In genomic region chr7:101363734-101364374, GRCh38 we compare ENCODE assay signal across 1 cellular context.
TF ChIP-seq lines count a peak whose summit lies in the region.

No MANE protein-coding gene starts in this region.

TF ChIP-seq in HepG2, 621 proteins besides CTCF, POLR2A, EP300 and RAD21 (continued from another document and continues in another):
- TF ChIP-seq, protein P1, sequence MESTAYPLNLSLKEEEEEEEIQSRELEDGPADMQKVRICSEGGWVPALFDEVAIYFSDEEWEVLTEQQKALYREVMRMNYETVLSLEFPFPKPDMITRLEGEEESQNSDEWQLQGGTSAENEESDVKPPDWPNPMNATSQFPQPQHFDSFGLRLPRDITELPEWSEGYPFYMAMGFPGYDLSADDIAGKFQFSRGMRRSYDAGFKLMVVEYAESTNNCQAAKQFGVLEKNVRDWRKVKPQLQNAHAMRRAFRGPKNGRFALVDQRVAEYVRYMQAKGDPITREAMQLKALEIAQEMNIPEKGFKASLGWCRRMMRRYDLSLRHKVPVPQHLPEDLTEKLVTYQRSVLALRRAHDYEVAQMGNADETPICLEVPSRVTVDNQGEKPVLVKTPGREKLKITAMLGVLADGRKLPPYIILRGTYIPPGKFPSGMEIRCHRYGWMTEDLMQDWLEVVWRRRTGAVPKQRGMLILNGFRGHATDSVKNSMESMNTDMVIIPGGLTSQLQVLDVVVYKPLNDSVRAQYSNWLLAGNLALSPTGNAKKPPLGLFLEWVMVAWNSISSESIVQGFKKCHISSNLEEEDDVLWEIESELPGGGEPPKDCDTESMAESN (CRISPR knock-in tag; conservative IDR thresholded peaks at IDR 0.05): 0 out of 2 replicates have a peak, but pooled peaks have one; percentile 45
- TF ChIP-seq ZNF652 (CRISPR knock-in tag; IDR thresholded peaks at IDR 0.05; ENCODE audit: borderline replicate concordance, low read depth) (no peak), ARNTL (CRISPR knock-in tag; IDR thresholded peaks at IDR 0.05) (no peak), ZNF776 (CRISPR knock-in tag; IDR thresholded peaks at IDR 0.05) (no peak), ZNF850 (CRISPR knock-in tag; conservative IDR thresholded peaks at IDR 0.05) (no peak), ZBTB39 (CRISPR knock-in tag; IDR thresholded peaks at IDR 0.05) (no peak), NR2F1 (CRISPR knock-in tag; IDR thresholded peaks at IDR 0.05) (peak in 1 of 2 experiments; percentile 37; a peak in 1 of 4 replicates), ZNF749 (CRISPR knock-in tag; IDR thresholded peaks at IDR 0.05; ENCODE audit: borderline replicate concordance) (no peak), NFATC3 (CRISPR knock-in tag; IDR thresholded peaks at IDR 0.05) (peak; percentile 69; the same call in 1 of the 2 replicates), KDM5B (CRISPR knock-in tag; IDR thresholded peaks at IDR 0.05; ENCODE audit: borderline replicate concordance) (peak; percentile 72; the same call in 1 of the 2 replicates), ZSCAN22 (CRISPR knock-in tag; IDR thresholded peaks at IDR 0.05) (no peak), ZNF678 (CRISPR knock-in tag; IDR thresholded peaks at IDR 0.05) (no peak), ZNF446 (CRISPR knock-in tag; IDR thresholded peaks at IDR 0.05) (no peak), HNRNPL (IDR thresholded peaks at IDR 0.05; ENCODE audit: low read depth, low read length) (no peak), PRDM10 (CRISPR knock-in tag; IDR thresholded peaks at IDR 0.05; ENCODE audit: low read depth) (no peak), NFE2L2 (IDR thresholded peaks at IDR 0.05; ENCODE audit: low read length) (no peak), BRD4 (CRISPR knock-in tag; IDR thresholded peaks at IDR 0.05) (0 out of 2 replicates have a peak, but pooled peaks have one; percentile 40), ZBTB7A (CRISPR knock-in tag; IDR thresholded peaks at IDR 0.05) (no peak; the same call in 1 of the 2 replicates), HIVEP1 (CRISPR knock-in tag; IDR thresholded peaks at IDR 0.05) (no peak; the same call in 1 of the 2 replicates), ASH2L (IDR thresholded peaks at IDR 0.05; ENCODE audit: insufficient read length, low read depth, low read length) (peak; percentile 19), REL (CRISPR knock-in tag; conservative IDR thresholded peaks at IDR 0.05) (no peak), GFI1 (CRISPR knock-in tag; IDR thresholded peaks at IDR 0.05; ENCODE audit: borderline replicate concordance) (no peak), HNRNPH1 (optimal IDR thresholded peaks at IDR 0.05; ENCODE audit: low read depth, low read length) (no peak), ZNF326 (CRISPR knock-in tag; IDR thresholded peaks at IDR 0.05; ENCODE audit: borderline replicate concordance) (no peak), ARID5B (CRISPR knock-in tag; IDR thresholded peaks at IDR 0.05) (peak; percentile 40; the same call in 1 of the 2 replicates), ATF5 (CRISPR knock-in tag; IDR thresholded peaks at IDR 0.05; ENCODE audit: low read depth) (no peak), CBX2 (IDR thresholded peaks at IDR 0.05; ENCODE audit: low read depth, low read length) (no peak), CBX2 (CRISPR knock-in tag; IDR thresholded peaks at IDR 0.05; ENCODE audit: low read depth) (no peak)
- TF ChIP-seq, protein P2, sequence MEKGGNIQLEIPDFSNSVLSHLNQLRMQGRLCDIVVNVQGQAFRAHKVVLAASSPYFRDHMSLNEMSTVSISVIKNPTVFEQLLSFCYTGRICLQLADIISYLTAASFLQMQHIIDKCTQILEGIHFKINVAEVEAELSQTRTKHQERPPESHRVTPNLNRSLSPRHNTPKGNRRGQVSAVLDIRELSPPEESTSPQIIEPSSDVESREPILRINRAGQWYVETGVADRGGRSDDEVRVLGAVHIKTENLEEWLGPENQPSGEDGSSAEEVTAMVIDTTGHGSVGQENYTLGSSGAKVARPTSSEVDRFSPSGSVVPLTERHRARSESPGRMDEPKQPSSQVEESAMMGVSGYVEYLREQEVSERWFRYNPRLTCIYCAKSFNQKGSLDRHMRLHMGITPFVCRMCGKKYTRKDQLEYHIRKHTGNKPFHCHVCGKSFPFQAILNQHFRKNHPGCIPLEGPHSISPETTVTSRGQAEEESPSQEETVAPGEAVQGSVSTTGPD (CRISPR knock-in tag; IDR thresholded peaks at IDR 0.05): no peak
- TF ChIP-seq, protein P3, sequence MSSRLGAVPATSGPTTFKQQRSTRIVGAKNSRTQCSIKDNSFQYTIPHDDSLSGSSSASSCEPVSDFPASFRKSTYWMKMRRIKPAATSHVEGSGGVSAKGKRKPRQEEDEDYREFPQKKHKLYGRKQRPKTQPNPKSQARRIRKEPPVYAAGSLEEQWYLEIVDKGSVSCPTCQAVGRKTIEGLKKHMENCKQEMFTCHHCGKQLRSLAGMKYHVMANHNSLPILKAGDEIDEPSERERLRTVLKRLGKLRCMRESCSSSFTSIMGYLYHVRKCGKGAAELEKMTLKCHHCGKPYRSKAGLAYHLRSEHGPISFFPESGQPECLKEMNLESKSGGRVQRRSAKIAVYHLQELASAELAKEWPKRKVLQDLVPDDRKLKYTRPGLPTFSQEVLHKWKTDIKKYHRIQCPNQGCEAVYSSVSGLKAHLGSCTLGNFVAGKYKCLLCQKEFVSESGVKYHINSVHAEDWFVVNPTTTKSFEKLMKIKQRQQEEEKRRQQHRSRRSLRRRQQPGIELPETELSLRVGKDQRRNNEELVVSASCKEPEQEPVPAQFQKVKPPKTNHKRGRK (CRISPR knock-in tag; IDR thresholded peaks at IDR 0.05): no peak
- TF ChIP-seq, protein P4, sequence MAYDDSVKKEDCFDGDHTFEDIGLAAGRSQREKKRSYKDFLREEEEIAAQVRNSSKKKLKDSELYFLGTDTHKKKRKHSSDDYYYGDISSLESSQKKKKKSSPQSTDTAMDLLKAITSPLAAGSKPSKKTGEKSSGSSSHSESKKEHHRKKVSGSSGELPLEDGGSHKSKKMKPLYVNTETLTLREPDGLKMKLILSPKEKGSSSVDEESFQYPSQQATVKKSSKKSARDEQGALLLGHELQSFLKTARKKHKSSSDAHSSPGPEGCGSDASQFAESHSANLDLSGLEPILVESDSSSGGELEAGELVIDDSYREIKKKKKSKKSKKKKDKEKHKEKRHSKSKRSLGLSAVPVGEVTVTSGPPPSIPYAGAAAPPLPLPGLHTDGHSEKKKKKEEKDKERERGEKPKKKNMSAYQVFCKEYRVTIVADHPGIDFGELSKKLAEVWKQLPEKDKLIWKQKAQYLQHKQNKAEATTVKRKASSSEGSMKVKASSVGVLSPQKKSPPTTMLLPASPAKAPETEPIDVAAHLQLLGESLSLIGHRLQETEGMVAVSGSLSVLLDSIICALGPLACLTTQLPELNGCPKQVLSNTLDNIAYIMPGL (CRISPR knock-in tag; IDR thresholded peaks at IDR 0.05; ENCODE audit: borderline replicate concordance in 1 of 2, low read depth in 1 of 2): peak; percentile 80 to 85
- TF ChIP-seq, protein P5, sequence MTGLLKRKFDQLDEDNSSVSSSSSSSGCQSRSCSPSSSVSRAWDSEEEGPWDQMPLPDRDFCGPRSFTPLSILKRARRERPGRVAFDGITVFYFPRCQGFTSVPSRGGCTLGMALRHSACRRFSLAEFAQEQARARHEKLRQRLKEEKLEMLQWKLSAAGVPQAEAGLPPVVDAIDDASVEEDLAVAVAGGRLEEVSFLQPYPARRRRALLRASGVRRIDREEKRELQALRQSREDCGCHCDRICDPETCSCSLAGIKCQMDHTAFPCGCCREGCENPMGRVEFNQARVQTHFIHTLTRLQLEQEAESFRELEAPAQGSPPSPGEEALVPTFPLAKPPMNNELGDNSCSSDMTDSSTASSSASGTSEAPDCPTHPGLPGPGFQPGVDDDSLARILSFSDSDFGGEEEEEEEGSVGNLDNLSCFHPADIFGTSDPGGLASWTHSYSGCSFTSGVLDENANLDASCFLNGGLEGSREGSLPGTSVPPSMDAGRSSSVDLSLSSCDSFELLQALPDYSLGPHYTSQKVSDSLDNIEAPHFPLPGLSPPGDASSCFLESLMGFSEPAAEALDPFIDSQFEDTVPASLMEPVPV (CRISPR knock-in tag; IDR thresholded peaks at IDR 0.05): no peak
- TF ChIP-seq, protein P6, sequence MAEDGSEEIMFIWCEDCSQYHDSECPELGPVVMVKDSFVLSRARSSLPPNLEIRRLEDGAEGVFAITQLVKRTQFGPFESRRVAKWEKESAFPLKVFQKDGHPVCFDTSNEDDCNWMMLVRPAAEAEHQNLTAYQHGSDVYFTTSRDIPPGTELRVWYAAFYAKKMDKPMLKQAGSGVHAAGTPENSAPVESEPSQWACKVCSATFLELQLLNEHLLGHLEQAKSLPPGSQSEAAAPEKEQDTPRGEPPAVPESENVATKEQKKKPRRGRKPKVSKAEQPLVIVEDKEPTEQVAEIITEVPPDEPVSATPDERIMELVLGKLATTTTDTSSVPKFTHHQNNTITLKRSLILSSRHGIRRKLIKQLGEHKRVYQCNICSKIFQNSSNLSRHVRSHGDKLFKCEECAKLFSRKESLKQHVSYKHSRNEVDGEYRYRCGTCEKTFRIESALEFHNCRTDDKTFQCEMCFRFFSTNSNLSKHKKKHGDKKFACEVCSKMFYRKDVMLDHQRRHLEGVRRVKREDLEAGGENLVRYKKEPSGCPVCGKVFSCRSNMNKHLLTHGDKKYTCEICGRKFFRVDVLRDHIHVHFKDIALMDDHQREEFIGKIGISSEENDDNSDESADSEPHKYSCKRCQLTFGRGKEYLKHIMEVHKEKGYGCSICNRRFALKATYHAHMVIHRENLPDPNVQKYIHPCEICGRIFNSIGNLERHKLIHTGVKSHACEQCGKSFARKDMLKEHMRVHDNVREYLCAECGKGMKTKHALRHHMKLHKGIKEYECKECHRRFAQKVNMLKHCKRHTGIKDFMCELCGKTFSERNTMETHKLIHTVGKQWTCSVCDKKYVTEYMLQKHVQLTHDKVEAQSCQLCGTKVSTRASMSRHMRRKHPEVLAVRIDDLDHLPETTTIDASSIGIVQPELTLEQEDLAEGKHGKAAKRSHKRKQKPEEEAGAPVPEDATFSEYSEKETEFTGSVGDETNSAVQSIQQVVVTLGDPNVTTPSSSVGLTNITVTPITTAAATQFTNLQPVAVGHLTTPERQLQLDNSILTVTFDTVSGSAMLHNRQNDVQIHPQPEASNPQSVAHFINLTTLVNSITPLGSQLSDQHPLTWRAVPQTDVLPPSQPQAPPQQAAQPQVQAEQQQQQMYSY (CRISPR knock-in tag; IDR thresholded peaks at IDR 0.05): no peak
